Comparison of ENCODE assay signal across 7 cellular contexts in the genomic region with DNA sequence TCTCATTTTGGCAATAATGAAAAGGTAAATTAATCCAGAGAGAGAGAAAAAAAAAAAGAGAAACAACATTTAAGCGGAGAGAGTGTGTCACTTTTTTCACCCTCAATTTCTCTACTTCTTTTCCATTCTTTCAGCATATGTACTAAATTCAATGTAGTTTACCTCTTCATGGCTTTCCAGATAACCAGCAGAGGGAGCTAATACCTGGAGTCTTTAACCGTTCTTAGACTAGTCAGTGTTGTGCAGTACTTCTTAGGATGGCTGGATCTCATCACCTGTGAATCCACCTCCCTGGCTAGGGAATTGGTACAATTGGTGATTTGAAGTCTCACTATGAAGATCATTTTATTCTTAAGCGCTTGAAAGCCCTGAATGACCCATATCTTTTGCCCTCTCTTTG.
DNase-seq lines count a peak whose midpoint lies in the region; ATAC-seq, FAIRE-seq and TF ChIP-seq lines count a peak whose summit lies in the region.
"Not testable (repeated sequence)": the region's sequence is repeated elsewhere in the genome, so short reads cannot be mapped to it uniquely, and the experiment has no call there.

No MANE protein-coding gene starts in this region.

- not testable (repeated sequence) for H4K20me1 ChIP-seq in HepG2 (ENCODE audit: insufficient read depth, low read length)

- H2AFZ ChIP-seq in HepG2 (ENCODE audit: low read length): not testable (repeated sequence)

- not testable (repeated sequence) for H3K27me3 ChIP-seq in RWPE2 (ENCODE audit: insufficient read depth, poor library complexity, severe bottlenecking); foreskin keratinocyte; HepG2 (ENCODE audit: control insufficient read depth in 1 of 2, insufficient read depth in 2 of 2, low read length in 2 of 2); upper lobe of right lung

- not testable (repeated sequence) for TF ChIP-seq RAD21 in HepG2 (CRISPR knock-in tag; IDR thresholded peaks at IDR 0.05)

- TF ChIP-seq EP300 in HepG2 (IDR thresholded peaks at IDR 0.05; ENCODE audit: low read depth in 2 of 2, low read length in 2 of 2); HepG2 (CRISPR knock-in tag; IDR thresholded peaks at IDR 0.05; ENCODE audit: borderline replicate concordance): not testable (repeated sequence)

- H3K27ac ChIP-seq in RWPE2 (ENCODE audit: poor library complexity, severe bottlenecking); foreskin keratinocyte; HepG2 (ENCODE audit: extremely low read length, insufficient read depth, low read length); upper lobe of right lung: not testable (repeated sequence)

- not testable (repeated sequence) for H3K4me3 ChIP-seq in RWPE2 (ENCODE audit: severe bottlenecking); HepG2 (replicated peaks in 1 of 3; ENCODE audit: insufficient read depth in 1 of 3, low read depth in 2 of 3, low read length in 3 of 3); upper lobe of right lung

- not testable (repeated sequence) for H3K36me3 ChIP-seq in RWPE2 (ENCODE audit: low read depth); HepG2 (replicated peaks in 1 of 2; ENCODE audit: control insufficient read depth in 1 of 2, insufficient read depth in 2 of 2, low read length in 2 of 2); upper lobe of right lung

- H3K4me2 ChIP-seq in HepG2 (ENCODE audit: low read depth, low read length): not testable (repeated sequence)

- WGBS in HepG2 (ENCODE audit: low lambda C conversion rate): no CpG with 5 or more reads among the region's 3 CpGs

- FAIRE-seq in G401.6 (lab: Jason Lieb, UNC): peak; percentile 45
- FAIRE-seq in HepG2 (lab: Jason Lieb, UNC): not testable (repeated sequence)

- intact Hi-C loops in HepG2 (cut with micrococcal nuclease; ENCODE audit: unreplicated experiment); upper lobe of right lung (cut with DNase I): not testable (repeated sequence)

- H3K9ac ChIP-seq in HepG2 (ENCODE audit: insufficient read depth, low read depth, low read length): not testable (repeated sequence)

- not testable (repeated sequence) for BruUV-seq in HepG2 (replicated peaks; lab: Mats Ljungman, UMichigan)

- POLR2A ChIA-PET in HepG2 (lab: Yijun Ruan, JAX): not testable (repeated sequence)

- H3K9me3 ChIP-seq in RWPE2 (ENCODE audit: severe bottlenecking); HepG2 (ENCODE audit: low read length); upper lobe of right lung: not testable (repeated sequence)

- not testable (repeated sequence) for TF ChIP-seq POLR2A in HepG2 (IDR thresholded peaks at IDR 0.05; ENCODE audit: insufficient read depth in 1 of 2, low read depth in 2 of 2, low read length in 2 of 2)

- not testable (repeated sequence) for H3K79me2 ChIP-seq in HepG2 (ENCODE audit: insufficient read depth, low read length)

- CTCF ChIA-PET in HepG2 (lab: Yijun Ruan, JAX; ENCODE audit: low intra/inter-chr PET ratio, low total read pairs): not testable (repeated sequence)

- ATAC-seq in HG02642 (IDR thresholded peaks at IDR 0.05; ENCODE audit: poor library complexity, unreplicated experiment) (peak; percentile 45), HG03565 (IDR thresholded peaks at IDR 0.05; ENCODE audit: unreplicated experiment) (peak; percentile 51), RWPE2 (ENCODE audit: low read depth) (peak; percentile 48; the same call in 2 of the 3 replicates), foreskin keratinocyte (peak; percentile 46), HepG2 (peak; percentile 54; the same call in 2 of the 3 replicates), upper lobe of right lung (peak; percentile 43)

- H3K4me1 ChIP-seq in RWPE2 (ENCODE audit: insufficient read depth, poor library complexity, severe bottlenecking); foreskin keratinocyte; HepG2 (ENCODE audit: insufficient read depth, low read length); upper lobe of right lung: not testable (repeated sequence)

- DNase-seq in RWPE2 (ENCODE audit: low spot score); foreskin keratinocyte; HepG2 (ENCODE audit: low spot score); upper lobe of right lung: not testable (repeated sequence)

- not testable (repeated sequence) for TF ChIP-seq CTCF in RWPE2 (IDR thresholded peaks at IDR 0.05; ENCODE audit: poor library complexity, severe bottlenecking); foreskin keratinocyte (conservative IDR thresholded peaks at IDR 0.05); HepG2 (CRISPR knock-in tag; IDR thresholded peaks at IDR 0.05); upper lobe of right lung (IDR thresholded peaks at IDR 0.05)

- in situ Hi-C loops in HepG2 (cut with HindIII; ENCODE audit: extremely low pct_ligation_motif_present, low pct_unique_long_range_greater_than_20kb): not testable (repeated sequence)
